Comparison of ENCODE assay signal across 6 cellular contexts in the genomic region with DNA sequence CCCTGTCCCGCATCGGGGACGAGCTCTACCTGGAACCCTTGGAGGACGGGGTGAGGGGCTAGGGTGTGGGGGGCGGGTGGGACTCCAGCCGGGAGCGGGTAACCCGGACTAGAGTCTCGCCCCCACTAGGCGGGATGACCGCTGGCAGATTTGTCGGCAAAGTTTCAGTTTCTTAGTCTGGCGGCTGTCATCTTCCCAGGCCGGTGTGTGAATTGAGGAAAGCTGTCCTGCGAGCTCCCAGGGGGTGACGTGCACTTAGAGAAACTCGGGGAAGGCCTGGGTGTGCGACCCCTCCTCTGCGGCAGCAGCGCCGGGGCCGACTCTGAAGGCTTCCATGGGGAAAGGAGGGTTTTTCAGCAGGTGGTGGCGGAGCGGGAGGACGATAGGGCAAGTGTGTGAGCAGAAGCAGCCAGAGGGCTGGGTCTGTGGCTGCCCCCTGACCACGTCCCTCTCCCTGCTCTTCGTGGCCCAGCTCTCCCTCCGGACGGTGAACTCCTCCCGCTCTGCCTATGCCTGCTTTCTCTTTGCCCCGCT. TPM values are rescaled to one million over a fixed set of nuclear protein-coding genes. Genes with fewer than 3 reads are reported as not detected.
A peak's percentile ranks its signal among the peaks of the same experiment; 100 is the strongest.
DNase-seq lines count a peak whose midpoint lies in the region; TF ChIP-seq lines count a peak whose summit lies in the region.

No MANE protein-coding gene starts in this region.

- H3K4me1 Mint-ChIP-seq in nephron progenitor cell: peaks cover 54% of the 10 kb centered on the region

- H3K9me3 ChIP-seq in GM23248 (ENCODE audit: low read depth): no peaks in the 10 kb centered on the region
- H3K9me3 ChIP-seq in adipocyte (ENCODE audit: control insufficient read depth, low read length): no peaks in the 10 kb centered on the region

- H3K4me3 Mint-ChIP-seq in nephron progenitor cell: peak overlapping the region; percentile 86

- DNase-seq in GM23248 (peak; percentile 65), adipocyte (ENCODE audit: low read depth) (peak; percentile 59), nephron progenitor cell (peak; percentile 30), foreskin melanocyte (no peak), NK-92 (lab: John Stamatoyannopoulos, UW; ENCODE audit: unreplicated experiment) (no peak)
- no peak for DNase-seq in activated CD4-positive, CD25-positive, alpha-beta regulatory T cell (lab: John Stamatoyannopoulos, UW)

- H3K27me3 ChIP-seq in GM23248 (replicated peaks; ENCODE audit: insufficient read depth): no peaks in the 10 kb centered on the region
- H3K27me3 ChIP-seq in adipocyte (replicated peaks; ENCODE audit: control insufficient read depth, insufficient read depth, low read length): no peaks in the 10 kb centered on the region

- H2AFZ ChIP-seq in GM23248: peak overlapping the region; percentile 93

- peaks cover 4% of the 10 kb centered on the region for H3K27me3 Mint-ChIP-seq in nephron progenitor cell (ENCODE audit: low read depth, poor library complexity)

- H4K20me1 ChIP-seq in GM23248 (ENCODE audit: insufficient read depth): no peaks in the 10 kb centered on the region

- no peak for TF ChIP-seq CTCF in nephron progenitor cell (IDR thresholded peaks at IDR 0.05)

- H3K27ac ChIP-seq in GM23248: no peak overlapping the region

- H3K4me1 ChIP-seq in GM23248 (ENCODE audit: insufficient read depth) (peaks cover 4% of the 10 kb centered on the region; the same call in 1 of the 2 replicates), adipocyte (ENCODE audit: control insufficient read depth, insufficient read depth, low read length) (peaks cover 6% of the 10 kb centered on the region)

- H3F3A ChIP-seq in GM23248 (ENCODE audit: insufficient read depth): no peaks in the 10 kb centered on the region

- no peaks in the 10 kb centered on the region for H3K9me2 ChIP-seq in GM23248 (ENCODE audit: insufficient read depth)

- peak overlapping the region; percentile 94 for H3K9ac ChIP-seq in GM23248
- H3K9ac ChIP-seq in adipocyte (ENCODE audit: low read length): peak overlapping the region; percentile 90

- H3K4me2 ChIP-seq in GM23248 (ENCODE audit: unreplicated experiment): peak overlapping the region; percentile 99

- no peaks in the 10 kb centered on the region for H3K9me3 Mint-ChIP-seq in nephron progenitor cell

- H3K27ac Mint-ChIP-seq in nephron progenitor cell: no peak overlapping the region

- H3K4me3 ChIP-seq in GM23248 (peak overlapping the region; percentile 90), adipocyte (ENCODE audit: low read length) (peak overlapping the region; percentile 94)

- H3K36me3 ChIP-seq in GM23248 (ENCODE audit: low read depth): no peaks in the 10 kb centered on the region
- peaks cover 7% of the 10 kb centered on the region for H3K36me3 ChIP-seq in adipocyte (ENCODE audit: control insufficient read depth, insufficient read depth, low read length, severe bottlenecking)

- H3K79me2 ChIP-seq in GM23248 (ENCODE audit: insufficient read depth): peaks cover 24% of the 10 kb centered on the region

- in situ Hi-C loops in GM23248 (cut with MboI): no loop called here

- H3K36me3 Mint-ChIP-seq in nephron progenitor cell (ENCODE audit: low read depth): peaks cover 13% of the 10 kb centered on the region

- 7 to 11% methylated on average over 16 to 29 of the region's 31 CpGs for whole genome bisulfite sequencing in GM23248 (ENCODE audit: low coverage in 1 of 2, low lambda C conversion rate in 2 of 2, missing lambda C conversion rate in 2 of 2), 2 experiments

RNA-seq across cellular contexts. Expression of a gene that starts 0.5 kb away (rescaled TPM):
- 0.51 and 4.6 TPM in 2 replicates for total RNA-seq in GM23248 (2014; rRNA removed; shearing (Covaris generic))
- polyA plus RNA-seq in GM23248 (2016; fragmentation: Nextera tagmentation; extraction: Ambion mirVana): 3.9 and 5.7 TPM in 2 replicates

RNA-seq across cellular contexts. Expression of a gene that starts 9.4 kb away (rescaled TPM):
- total RNA-seq in GM23248 (2014; rRNA removed; shearing (Covaris generic)): 140 and 172 TPM in 2 replicates
- 207 and 222 TPM in 2 replicates for polyA plus RNA-seq in GM23248 (2016; fragmentation: Nextera tagmentation; extraction: Ambion mirVana)

RNA-seq across cellular contexts. Expression of a gene that starts 11.6 kb away (rescaled TPM):
- total RNA-seq in GM23248 (2014; rRNA removed; shearing (Covaris generic)): not detected in 2 replicates
- polyA plus RNA-seq in GM23248 (2016; fragmentation: Nextera tagmentation; extraction: Ambion mirVana): 0.25 TPM in 1 of 2 replicates, not detected in the other

RNA-seq across cellular contexts. Expression of a gene that starts 18.9 kb away (rescaled TPM):
- 33.0 and 39.1 TPM in 2 replicates for total RNA-seq in GM23248 (2014; rRNA removed; shearing (Covaris generic))
- polyA plus RNA-seq in GM23248 (2016; fragmentation: Nextera tagmentation; extraction: Ambion mirVana): 20.0 and 21.1 TPM in 2 replicates

RNA-seq across cellular contexts. Expression of a gene that starts 23.2 kb away (rescaled TPM):
- total RNA-seq in GM23248 (2014; rRNA removed; shearing (Covaris generic)): 0.38 and 0.43 TPM in 2 replicates
- polyA plus RNA-seq in GM23248 (2016; fragmentation: Nextera tagmentation; extraction: Ambion mirVana): 0.13 and 0.38 TPM in 2 replicates

Comparison
In these comparisons a context has a peak if more than half of its experiments do, and no peak if none do; other contexts are left out.
1. DNase-seq: peak in GM23248 (single experiment), adipocyte (single experiment) and nephron progenitor cell (single experiment); none in foreskin melanocyte (single experiment), NK-92 (single experiment) and activated CD4-positive, CD25-positive, alpha-beta regulatory T cell (0 of 4).